Comparison of ENCODE assay signal across 8 cellular contexts in genomic region chr1:43206721-43207228, GRCh38. TPM values are rescaled to one million over a fixed set of nuclear protein-coding genes. Genes with fewer than 3 reads are reported as not detected.
DNase-seq lines count a peak whose midpoint lies in the region; ATAC-seq, FAIRE-seq and TF ChIP-seq lines count a peak whose summit lies in the region.

No MANE protein-coding gene starts in this region.

- no peaks in the 10 kb centered on the region for H3K9me3 ChIP-seq in transverse colon
- no peaks in the 10 kb centered on the region for H3K9me3 ChIP-seq in CD8-positive, alpha-beta T cell (ENCODE audit: low read length)

- H3K4me1 Mint-ChIP-seq in CD8-positive, alpha-beta T cell (ENCODE audit: low read depth) = no peaks in the 10 kb centered on the region

- H3K4me3 ChIP-seq in transverse colon = no peak overlapping the region
- no peak overlapping the region for H3K4me3 ChIP-seq in CD8-positive, alpha-beta T cell (ENCODE audit: low read depth, low read length)

- no peak for TF ChIP-seq CTCF in transverse colon (IDR thresholded peaks at IDR 0.05)
- TF ChIP-seq CTCF in CD8-positive, alpha-beta T cell (IDR thresholded peaks at IDR 0.05) = no peak

- ATAC-seq in GM21526 (IDR thresholded peaks at IDR 0.05; ENCODE audit: low FRiP score, unreplicated experiment) = no peak
- no peak for ATAC-seq in GM21717 (IDR thresholded peaks at IDR 0.05; ENCODE audit: unreplicated experiment)
- ATAC-seq in CD8-positive, alpha-beta T cell = no peak

- no peak for TF ChIP-seq POLR2A in GM12891 (IDR thresholded peaks at IDR 0.05; ENCODE audit: low read depth, low read length)
- TF ChIP-seq POLR2A in transverse colon (IDR thresholded peaks at IDR 0.05) = no peak

- CTCF ChIA-PET in CD8-positive, alpha-beta T cell (lab: Charles Lee) = interaction anchor here (0.6 to 1.1 kb wide), 2 partner anchors 20 to 25 kb away, joined by 3 to 4 read pairs; no protein-coding TSS in a partner anchor

- no peaks in the 10 kb centered on the region for H3K27me3 ChIP-seq in transverse colon
- H3K27me3 ChIP-seq in CD8-positive, alpha-beta T cell (ENCODE audit: insufficient read depth, low read length) = no peaks in the 10 kb centered on the region

- H3K4me3 Mint-ChIP-seq in CD8-positive, alpha-beta T cell = no peak overlapping the region

- intact Hi-C loops in transverse colon (cut with DNase I; ENCODE audit: low total_unique reads) = no loop called here
- intact Hi-C loops in CD8-positive, alpha-beta T cell (cut with DNase I, micrococcal nuclease) = no loop called here

- FAIRE-seq in GM12891 (lab: Jason Lieb, UNC) = no peak

- peaks cover 9% of the 10 kb centered on the region for H3K9me3 Mint-ChIP-seq in CD8-positive, alpha-beta T cell

- 21 to 22% methylated on average over 7 to 9 of the region's 9 CpGs for WGBS in transverse colon (ENCODE audit: low coverage in 1 of 2), 2 donors

- TF ChIP-seq EP300 in transverse colon (IDR thresholded peaks at IDR 0.05; ENCODE audit: low read depth) = no peak

- H3K27ac Mint-ChIP-seq in CD8-positive, alpha-beta T cell = no peak overlapping the region

- POLR2A ChIA-PET in CD8-positive, alpha-beta T cell (lab: Charles Lee) = interaction anchor here (0.7 kb wide), 1 partner anchor 1029 kb away, joined by 3 read pairs; no protein-coding TSS in a partner anchor

- no peak for DNase-seq in GM12891 (ENCODE audit: insufficient read length, low spot score)
- peak; percentile 86 to 96 for DNase-seq in SW 1271 (lab: John Stamatoyannopoulos, UW)
- DNase-seq in glomerular visceral epithelial cell (ENCODE audit: extremely low spot score) = peak; percentile 94
- DNase-seq in retina = peak; percentile 17
- DNase-seq in transverse colon = no peak
- no peak for DNase-seq in CD8-positive, alpha-beta T cell

- no peak overlapping the region for H3K27ac ChIP-seq in transverse colon
- no peak overlapping the region for H3K27ac ChIP-seq in CD8-positive, alpha-beta T cell (ENCODE audit: low read depth, low read length)

- H3K36me3 ChIP-seq in transverse colon = no peaks in the 10 kb centered on the region
- H3K36me3 ChIP-seq in CD8-positive, alpha-beta T cell (ENCODE audit: insufficient read depth, low read length) = no peaks in the 10 kb centered on the region

- no peaks in the 10 kb centered on the region for H3K36me3 Mint-ChIP-seq in CD8-positive, alpha-beta T cell

- in situ Hi-C loops in transverse colon (cut with MboI; ENCODE audit: low pct_ligation_motif_present in 1 of 4, low pct_unique_long_range_greater_than_20kb in 1 of 4, low sequenced_read_pairs in 3 of 4) = no loop called here

- H3K27me3 Mint-ChIP-seq in CD8-positive, alpha-beta T cell (ENCODE audit: low read depth) = peaks cover 7% of the 10 kb centered on the region

- peaks cover 0 to 12% (median 5%) of the 10 kb centered on the region in 4 donors for H3K4me1 ChIP-seq in transverse colon
- no peaks in the 10 kb centered on the region for H3K4me1 ChIP-seq in CD8-positive, alpha-beta T cell (ENCODE audit: insufficient read depth, low read length)

TF ChIP-seq in GM12891, 5 proteins besides CTCF, POLR2A, EP300 and RAD21:
- TF ChIP-seq POLR2AphosphoS5 (IDR thresholded peaks at IDR 0.05; ENCODE audit: low read depth, low read length) (no peak), PAX5 (IDR thresholded peaks at IDR 0.05; ENCODE audit: insufficient read depth, low read length, severe bottlenecking) (no peak), TAF1 (IDR thresholded peaks at IDR 0.05; ENCODE audit: low read depth, low read length) (no peak), SPI1 (IDR thresholded peaks at IDR 0.05; ENCODE audit: low read depth, low read length) (peak; percentile 45; the same call in 1 of the 2 replicates), POU2F2 (IDR thresholded peaks at IDR 0.05; ENCODE audit: low read depth, low read length) (no peak)
TF ChIP-seq in GM12891: peak in this region for 1.

RNA-seq across cellular contexts. Expression of gene CFAP57, which starts 34.6 kb away (rescaled TPM):
- polyA plus RNA-seq in GM12891 (2012; ENCODE audit: low read depth, missing spikeins) = 4.9 TPM
- total RNA-seq in transverse colon = not detected
- not detected for total RNA-seq in CD8-positive, alpha-beta T cell

RNA-seq across cellular contexts. Expression of gene EBNA1BP2, which starts 34.7 kb away (rescaled TPM):
- 85.1 TPM for polyA plus RNA-seq in GM12891 (2012; ENCODE audit: low read depth, missing spikeins)
- total RNA-seq in transverse colon = 10 to 100 TPM; 12.5 to 35.5 (median 30.1) TPM
- 10 to 100 TPM; 22.1 to 23.1 TPM for total RNA-seq in CD8-positive, alpha-beta T cell

Comparison
In these comparisons a context has a peak if more than half of its experiments do, and no peak if none do; other contexts are left out.
1. DNase-seq: peak in SW 1271 (2 of 2), glomerular visceral epithelial cell (single experiment) and retina (single experiment); none in GM12891 (single experiment), transverse colon (single experiment) and CD8-positive, alpha-beta T cell (0 of 7).